In genomic region chr3:196514913-196515621, GRCh38 we compare ENCODE assay signal across 1 cellular context.
TF ChIP-seq lines count a peak whose summit lies in the region.

A gene with protein sequence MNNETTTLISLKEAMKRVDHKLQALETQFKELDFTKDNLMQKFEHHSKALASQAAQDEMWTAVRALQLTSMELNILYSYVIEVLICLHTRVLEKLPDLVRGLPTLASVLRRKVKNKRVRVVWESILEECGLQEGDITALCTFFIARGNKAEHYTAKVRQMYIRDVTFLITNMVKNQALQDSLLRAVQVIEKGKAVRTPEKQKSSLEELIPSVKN (minus strand): TSS chr3:196515346. CDS start chr3:196515209, 137 bp downstream.

TF ChIP-seq in K562, 482 proteins besides CTCF, POLR2A, EP300 and RAD21 (continued from another document):
- TF ChIP-seq PRDM10 (IDR thresholded peaks at IDR 0.05; ENCODE audit: partially characterized antibody) = no peak
- peak; percentile 78 for TF ChIP-seq LEF1 (IDR thresholded peaks at IDR 0.05)
- 0 out of 2 replicates have a peak, but pooled peaks have one; percentile 42 for TF ChIP-seq STAT5A (IDR thresholded peaks at IDR 0.05; ENCODE audit: borderline replicate concordance, low read length)
- no peak for TF ChIP-seq POU5F1 (IDR thresholded peaks at IDR 0.05; ENCODE audit: borderline replicate concordance, low read depth, low read length, partially characterized antibody)
- peak; percentile 85 for TF ChIP-seq TAL1 (IDR thresholded peaks at IDR 0.05)
- no peak for TF ChIP-seq ZNF316 (IDR thresholded peaks at IDR 0.05)
- no peak for TF ChIP-seq OTX1 (CRISPR knock-in tag; IDR thresholded peaks at IDR 0.05)
- TF ChIP-seq SUPT5H (IDR thresholded peaks at IDR 0.05) = no peak
- TF ChIP-seq HMGN3 (IDR thresholded peaks at IDR 0.05; ENCODE audit: borderline replicate concordance, extremely low read depth, insufficient read length, low read depth, low read length) = no peak
- 0 out of 2 replicates have a peak, but pooled peaks have one; percentile 35 for TF ChIP-seq NCOA1 (IDR thresholded peaks at IDR 0.05; ENCODE audit: low read depth)
- TF ChIP-seq TCF3 (CRISPR knock-in tag; IDR thresholded peaks at IDR 0.05) = peak; percentile 93
- TF ChIP-seq, protein P1, sequence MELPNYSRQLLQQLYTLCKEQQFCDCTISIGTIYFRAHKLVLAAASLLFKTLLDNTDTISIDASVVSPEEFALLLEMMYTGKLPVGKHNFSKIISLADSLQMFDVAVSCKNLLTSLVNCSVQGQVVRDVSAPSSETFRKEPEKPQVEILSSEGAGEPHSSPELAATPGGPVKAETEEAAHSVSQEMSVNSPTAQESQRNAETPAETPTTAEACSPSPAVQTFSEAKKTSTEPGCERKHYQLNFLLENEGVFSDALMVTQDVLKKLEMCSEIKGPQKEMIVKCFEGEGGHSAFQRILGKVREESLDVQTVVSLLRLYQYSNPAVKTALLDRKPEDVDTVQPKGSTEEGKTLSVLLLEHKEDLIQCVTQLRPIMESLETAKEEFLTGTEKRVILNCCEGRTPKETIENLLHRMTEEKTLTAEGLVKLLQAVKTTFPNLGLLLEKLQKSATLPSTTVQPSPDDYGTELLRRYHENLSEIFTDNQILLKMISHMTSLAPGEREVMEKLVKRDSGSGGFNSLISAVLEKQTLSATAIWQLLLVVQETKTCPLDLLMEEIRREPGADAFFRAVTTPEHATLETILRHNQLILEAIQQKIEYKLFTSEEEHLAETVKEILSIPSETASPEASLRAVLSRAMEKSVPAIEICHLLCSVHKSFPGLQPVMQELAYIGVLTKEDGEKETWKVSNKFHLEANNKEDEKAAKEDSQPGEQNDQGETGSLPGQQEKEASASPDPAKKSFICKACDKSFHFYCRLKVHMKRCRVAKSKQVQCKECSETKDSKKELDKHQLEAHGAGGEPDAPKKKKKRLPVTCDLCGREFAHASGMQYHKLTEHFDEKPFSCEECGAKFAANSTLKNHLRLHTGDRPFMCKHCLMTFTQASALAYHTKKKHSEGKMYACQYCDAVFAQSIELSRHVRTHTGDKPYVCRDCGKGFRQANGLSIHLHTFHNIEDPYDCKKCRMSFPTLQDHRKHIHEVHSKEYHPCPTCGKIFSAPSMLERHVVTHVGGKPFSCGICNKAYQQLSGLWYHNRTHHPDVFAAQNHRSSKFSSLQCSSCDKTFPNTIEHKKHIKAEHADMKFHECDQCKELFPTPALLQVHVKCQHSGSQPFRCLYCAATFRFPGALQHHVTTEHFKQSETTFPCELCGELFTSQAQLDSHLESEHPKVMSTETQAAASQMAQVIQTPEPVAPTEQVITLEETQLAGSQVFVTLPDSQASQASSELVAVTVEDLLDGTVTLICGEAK (IDR thresholded peaks at IDR 0.05) = 0 out of 2 replicates have a peak, but pooled peaks have one; percentile 16
- TF ChIP-seq, protein P1 (CRISPR knock-in tag; IDR thresholded peaks at IDR 0.05) = no peak
- 0 out of 4 replicates have a peak, but pooled peaks of 1 of the 2 experiments have one; percentile 33 for TF ChIP-seq ARNT (IDR thresholded peaks at IDR 0.05)
- peak; percentile 55; the same call in 1 of the 2 replicates for TF ChIP-seq PML (IDR thresholded peaks at IDR 0.05; ENCODE audit: low read length)
- TF ChIP-seq EGR1 (conservative IDR thresholded peaks at IDR 0.05) = 0 out of 2 replicates have a peak, but pooled peaks have one; percentile 17
- peak; percentile 56; the same call in 1 of the 2 replicates for TF ChIP-seq FOXA1 (IDR thresholded peaks at IDR 0.05; ENCODE audit: borderline replicate concordance)
- TF ChIP-seq KDM1A (IDR thresholded peaks at IDR 0.05) = 0 out of 4 replicates have a peak, but pooled peaks have one; percentile 7 to 41
- peak; percentile 86 for TF ChIP-seq CBFA2T3 (IDR thresholded peaks at IDR 0.05)
- TF ChIP-seq CBFA2T2 (conservative IDR thresholded peaks at IDR 0.05) = peak; percentile 75
- TF ChIP-seq HEY1 (CRISPR knock-in tag; IDR thresholded peaks at IDR 0.05; ENCODE audit: borderline replicate concordance) = no peak
- 0 out of 4 replicates have a peak, but pooled peaks of 1 of the 2 experiments have one; percentile 18 for TF ChIP-seq TEAD1 (CRISPR knock-in tag; IDR thresholded peaks at IDR 0.05)
- peak; percentile 78 for TF ChIP-seq SMARCA4 (IDR thresholded peaks at IDR 0.05)
- peak; percentile 61 for TF ChIP-seq MTA2 (IDR thresholded peaks at IDR 0.05; ENCODE audit: low read depth)
- TF ChIP-seq HES1 (IDR thresholded peaks at IDR 0.05; ENCODE audit: low read depth) = 0 out of 2 replicates have a peak, but pooled peaks have one; percentile 23
- TF ChIP-seq MEF2D (tag; conservative IDR thresholded peaks at IDR 0.05; ENCODE audit: low read depth) = peak; percentile 97
- no peak for TF ChIP-seq JUN (IDR thresholded peaks at IDR 0.05; ENCODE audit: borderline replicate concordance, low read depth, low read length)
- TF ChIP-seq JUN (CRISPR knock-in tag; IDR thresholded peaks at IDR 0.05; ENCODE audit: borderline replicate concordance) = no peak
- TF ChIP-seq MLLT1 (IDR thresholded peaks at IDR 0.05) = peak in 1 of 2 experiments; percentile 15; a peak in 1 of 4 replicates
- peak; percentile 84 for TF ChIP-seq HDAC3 (IDR thresholded peaks at IDR 0.05; ENCODE audit: borderline replicate concordance, partially characterized antibody)
- no peak for TF ChIP-seq ZNF274 (IDR thresholded peaks at IDR 0.05; ENCODE audit: borderline replicate concordance, low read depth, low read length)
- TF ChIP-seq NR2C1 (IDR thresholded peaks at IDR 0.05) = 0 out of 2 replicates have a peak, but pooled peaks have one; percentile 25
- TF ChIP-seq NR2C1 (tag; IDR thresholded peaks at IDR 0.05) = no peak
- peak; percentile 66; the same call in 1 of the 2 replicates for TF ChIP-seq SOX6 (IDR thresholded peaks at IDR 0.05)
TF ChIP-seq in K562: peak in this region for 47.
